9 cellular contexts compared by ENCODE assay signal in genomic region chr11:65917434-65918210, GRCh38. TPM values are rescaled to one million over a fixed set of nuclear protein-coding genes. Genes with fewer than 3 reads are reported as not detected.
DNase-seq lines count a peak whose midpoint lies in the region; ATAC-seq and TF ChIP-seq lines count a peak whose summit lies in the region.
"Had no signal": no experiment of that assay in that cellular context is flagged by ENCODE, and none has a peak within 500 bp of the region (broad histone marks: within the 10 kb centered on the region; RNA-seq: fewer than 3 reads in every experiment).

No MANE protein-coding gene starts in this region.

- no peaks in the 10 kb centered on the region for H3K9me3 ChIP-seq in breast epithelium

- H3K27me3 ChIP-seq in breast epithelium (no peaks in the 10 kb centered on the region), mesendoderm (ENCODE audit: insufficient read depth, low read length, poor library complexity) (no peaks in the 10 kb centered on the region)

- peaks cover 2% of the 10 kb centered on the region for H3K36me3 Mint-ChIP-seq in activated naive CD4-positive, alpha-beta T cell treated with anti-CD3 and anti-CD28 coated beads, Interleukin-2, amount 50 U/mL, for 24 hours

- no peak overlapping the region for H2BK120ac ChIP-seq in mesendoderm (ENCODE audit: low read depth, low read length)

- ATAC-seq in HG03432 (IDR thresholded peaks at IDR 0.05; ENCODE audit: unreplicated experiment) (no peak), esophagus mucosa (no peak)
- ATAC-seq: sciatic nerve had no signal

- H2AK5ac ChIP-seq in mesendoderm (ENCODE audit: low read length), result peak overlapping the region; percentile 95

- no peak overlapping the region for H4K5ac ChIP-seq in mesendoderm (ENCODE audit: low read length)

- no peak overlapping the region for H3K27ac Mint-ChIP-seq in activated naive CD4-positive, alpha-beta T cell treated with anti-CD3 and anti-CD28 coated beads, Interleukin-2, amount 50 U/mL, for 24 hours

- DNase-seq in activated naive CD4-positive, alpha-beta T cell (lab: John Stamatoyannopoulos, UW), result no peak
- DNase-seq in breast epithelium (ENCODE audit: low spot score in 2 of 2), result no peak
- DNase-seq in mesendoderm, result no peak
- DNase-seq in amygdala (lab: John Stamatoyannopoulos, UW), result no peak

- peaks cover 8% of the 10 kb centered on the region for H3K79me2 ChIP-seq in mesendoderm (ENCODE audit: control insufficient read depth, insufficient read depth, low read length)

- H3K36me3 ChIP-seq in breast epithelium (no peaks in the 10 kb centered on the region), mesendoderm (ENCODE audit: control insufficient read depth, insufficient read depth, low read length) (no peaks in the 10 kb centered on the region), urinary bladder (ENCODE audit: insufficient read depth) (no peaks in the 10 kb centered on the region)

- no peak for TF ChIP-seq POLR2A in breast epithelium (IDR thresholded peaks at IDR 0.05)

- H3K4me3 Mint-ChIP-seq in activated naive CD4-positive, alpha-beta T cell treated with anti-CD3 and anti-CD28 coated beads, Interleukin-2, amount 50 U/mL, for 24 hours, result peak overlapping the region; percentile 86

- H3K27me3 Mint-ChIP-seq in activated naive CD4-positive, alpha-beta T cell treated with anti-CD3 and anti-CD28 coated beads, Interleukin-2, amount 50 U/mL, for 24 hours, result no peaks in the 10 kb centered on the region

- no CpG with 5 or more reads among the region's 35 CpGs for WGBS in mesendoderm (ENCODE audit: extremely low coverage, insufficient coverage, low lambda C conversion rate)
- 77% methylated on average over 35 of the region's 35 CpGs for WGBS in urinary bladder

- TF ChIP-seq CTCF in breast epithelium (IDR thresholded peaks at IDR 0.05), result no peak

- peak overlapping the region; percentile 97 for H3K9ac ChIP-seq in mesendoderm (ENCODE audit: low read length)

- H2BK15ac ChIP-seq in mesendoderm (replicated peaks; ENCODE audit: low read depth), result no peak overlapping the region

- intact Hi-C loops in breast epithelium (cut with DNase I; ENCODE audit: low total_unique reads), result no loop called here

- H3K4me3 ChIP-seq in breast epithelium, result peak overlapping the region; percentile 78 to 98 (median 95)
- peak overlapping the region; percentile 96 for H3K4me3 ChIP-seq in mesendoderm (ENCODE audit: low read length)
- H3K4me3 ChIP-seq in urinary bladder (ENCODE audit: low read depth, low read length), result peak overlapping the region; percentile 74

- peaks cover 49% of the 10 kb centered on the region for H3K4me1 Mint-ChIP-seq in activated naive CD4-positive, alpha-beta T cell treated with anti-CD3 and anti-CD28 coated beads, Interleukin-2, amount 50 U/mL, for 24 hours

- peaks cover 17% of the 10 kb centered on the region for H3K79me1 ChIP-seq in mesendoderm (ENCODE audit: low read length)

- H3K9me3 Mint-ChIP-seq in activated naive CD4-positive, alpha-beta T cell treated with anti-CD3 and anti-CD28 coated beads, Interleukin-2, amount 50 U/mL, for 24 hours, result no peaks in the 10 kb centered on the region

- H3K4me1 ChIP-seq in breast epithelium, result peaks cover 9 to 29% of the 10 kb centered on the region in 2 donors
- peaks cover 3% of the 10 kb centered on the region for H3K4me1 ChIP-seq in mesendoderm (ENCODE audit: control insufficient read depth, low read depth, low read length)
- peaks cover 2% of the 10 kb centered on the region for H3K4me1 ChIP-seq in urinary bladder (ENCODE audit: insufficient read depth)

- no peak overlapping the region for H3K18ac ChIP-seq in mesendoderm (ENCODE audit: low read length)

- no peak overlapping the region for H4K8ac ChIP-seq in mesendoderm (ENCODE audit: low read depth, low read length)

- H3K4me2 ChIP-seq in mesendoderm (ENCODE audit: low read length), result peak overlapping the region; percentile 90

- peak overlapping the region; percentile 94 for H3K23ac ChIP-seq in mesendoderm (ENCODE audit: low read length)

- H3K27ac ChIP-seq in breast epithelium (peak overlapping the region; percentile 94 to 99), mesendoderm (ENCODE audit: low read depth, low read length) (no peak overlapping the region), urinary bladder (ENCODE audit: low read depth) (peak overlapping the region; percentile 94)

- no peak overlapping the region for H3K4ac ChIP-seq in mesendoderm (ENCODE audit: low read depth, low read length)

- H2BK5ac ChIP-seq in mesendoderm (ENCODE audit: low read length), result no peak overlapping the region

- H3K56ac ChIP-seq in mesendoderm (ENCODE audit: low read length), result peak overlapping the region; percentile 96

RNA-seq across cellular contexts. Expression of gene C11orf68, which starts 1.2 kb away (rescaled TPM):
- total RNA-seq in breast epithelium (10 to 100 TPM; 16.7 to 20.3 (median 19.7) TPM), urinary bladder (11.8 TPM), esophagus mucosa (16.9 TPM)
- polyA plus RNA-seq in mesendoderm (2013, experiment 1 of 2), result 16.5 TPM
- polyA plus RNA-seq in mesendoderm (2013, experiment 2 of 2), result 16.6 TPM
- 65.9 TPM for polyA plus RNA-seq in urinary bladder

RNA-seq across cellular contexts. Expression of gene DRAP1, which starts 1.6 kb away (rescaled TPM):
- total RNA-seq in breast epithelium, result 10 to 100 TPM; 50.1 to 64.5 (median 51.5) TPM
- 97.1 TPM for polyA plus RNA-seq in mesendoderm (2013, experiment 1 of 2)
- 100 TPM for polyA plus RNA-seq in mesendoderm (2013, experiment 2 of 2)
- 36.7 TPM for total RNA-seq in urinary bladder
- polyA plus RNA-seq in urinary bladder, result 111 TPM
- total RNA-seq in esophagus mucosa, result 76.2 TPM

RNA-seq across cellular contexts. Expression of gene FOSL1, which starts 17.4 kb away (rescaled TPM):
- total RNA-seq in breast epithelium (10 to 100 TPM in 1 of 3 donors, 1 to 10 TPM in 2; 2.4 to 17.0 (median 7.2) TPM), urinary bladder (not detected), esophagus mucosa (28.9 TPM)
- 9.0 TPM for polyA plus RNA-seq in mesendoderm (2013, experiment 1 of 2)
- 9.7 TPM for polyA plus RNA-seq in mesendoderm (2013, experiment 2 of 2)
- 7.5 TPM for polyA plus RNA-seq in urinary bladder

RNA-seq across cellular contexts. Expression of gene CCDC85B, which starts 27.1 kb away (rescaled TPM):
- total RNA-seq in breast epithelium, result 10 to 100 TPM; 30.3 to 91.1 (median 41.9) TPM
- 9.9 TPM for polyA plus RNA-seq in mesendoderm (2013, experiment 1 of 2)
- 10.7 TPM for polyA plus RNA-seq in mesendoderm (2013, experiment 2 of 2)
- 6.9 TPM for total RNA-seq in urinary bladder
- polyA plus RNA-seq in urinary bladder, result 84.1 TPM
- total RNA-seq in esophagus mucosa, result 15.3 TPM

RNA-seq across cellular contexts. Expression of gene TSGA10IP, which starts 27.7 kb away (rescaled TPM):
- not detected for total RNA-seq in breast epithelium
- polyA plus RNA-seq in mesendoderm (2013, experiment 1 of 2), result 0.13 TPM
- 0.15 TPM for polyA plus RNA-seq in mesendoderm (2013, experiment 2 of 2)
- total RNA-seq in urinary bladder, result not detected
- polyA plus RNA-seq in urinary bladder, result 0.09 TPM
- total RNA-seq in esophagus mucosa, result not detected
- total RNA-seq: sciatic nerve had no signal
